In genomic region chr18:9103488-9103887, GRCh38 we compare ENCODE assay signal across 8 cellular contexts. TPM values are rescaled to one million over a fixed set of nuclear protein-coding genes. Genes with fewer than 3 reads are reported as not detected.
DNase-seq lines count a peak whose midpoint lies in the region; ATAC-seq, FAIRE-seq and TF ChIP-seq lines count a peak whose summit lies in the region.

No MANE protein-coding gene starts in this region.

- H3K4me3 ChIP-seq in MM.1S (ENCODE audit: low read length) (peak overlapping the region; percentile 76), bronchial epithelial cell (ENCODE audit: low read depth, low read length) (peak overlapping the region; percentile 66), mesendoderm (ENCODE audit: low read length) (peak overlapping the region; percentile 84)

- H3K27ac ChIP-seq in MM.1S (ENCODE audit: low read length) (peak overlapping the region; percentile 87), mesendoderm (ENCODE audit: low read depth, low read length) (no peak overlapping the region)

- ATAC-seq in GM18511 (IDR thresholded peaks at IDR 0.05; ENCODE audit: unreplicated experiment): no peak

- H3K79me1 ChIP-seq in mesendoderm (ENCODE audit: low read length): peaks cover 2% of the 10 kb centered on the region

- peaks cover 72% of the 10 kb centered on the region for H3K79me2 ChIP-seq in MM.1S (ENCODE audit: low read length)
- H3K79me2 ChIP-seq in mesendoderm (ENCODE audit: control insufficient read depth, insufficient read depth, low read length): peaks cover 48% of the 10 kb centered on the region

- no peak for FAIRE-seq in bronchial epithelial cell (lab: Jason Lieb, UNC)

- no peak overlapping the region for H2BK15ac ChIP-seq in mesendoderm (replicated peaks; ENCODE audit: low read depth)

- no peak overlapping the region for H2AK5ac ChIP-seq in mesendoderm (ENCODE audit: low read length)

- no peak overlapping the region for H3K4ac ChIP-seq in mesendoderm (ENCODE audit: low read depth, low read length)

- H3K4me1 ChIP-seq in ES-I3 (ENCODE audit: insufficient read depth, low read length): peaks cover 31% of the 10 kb centered on the region
- H3K4me1 ChIP-seq in MM.1S (ENCODE audit: low read length): 0 out of 2 replicates have a peak, but pooled peaks cover 4% of the 10 kb centered on the region
- H3K4me1 ChIP-seq in mesendoderm (ENCODE audit: control insufficient read depth, low read depth, low read length): peaks cover 3% of the 10 kb centered on the region

- peak overlapping the region; percentile 94 for H3K56ac ChIP-seq in mesendoderm (ENCODE audit: low read length)

- H3K27me3 ChIP-seq in MM.1S (replicated peaks; ENCODE audit: insufficient read depth, low read length) (no peaks in the 10 kb centered on the region), bronchial epithelial cell (ENCODE audit: control insufficient read depth, insufficient read depth, low read length) (no peaks in the 10 kb centered on the region), mesendoderm (ENCODE audit: insufficient read depth, low read length, poor library complexity) (no peaks in the 10 kb centered on the region)

- H3K9me2 ChIP-seq in MM.1S (replicated peaks; ENCODE audit: insufficient read depth, low read length): no peaks in the 10 kb centered on the region

- H4K5ac ChIP-seq in mesendoderm (ENCODE audit: low read length): no peak overlapping the region

- no peaks in the 10 kb centered on the region for H3K36me3 ChIP-seq in ES-I3 (ENCODE audit: insufficient read depth, low read length)
- 0 out of 2 replicates have a peak, but pooled peaks cover 10% of the 10 kb centered on the region for H3K36me3 ChIP-seq in MM.1S (replicated peaks; ENCODE audit: insufficient read depth, low read length)
- no peaks in the 10 kb centered on the region for H3K36me3 ChIP-seq in bronchial epithelial cell (ENCODE audit: control insufficient read depth, insufficient read depth, low read length)
- no peaks in the 10 kb centered on the region for H3K36me3 ChIP-seq in mesendoderm (ENCODE audit: control insufficient read depth, insufficient read depth, low read length)

- no peak; the same call in 1 of the 2 replicates for TF ChIP-seq CTCF in MM.1S (IDR thresholded peaks at IDR 0.05; ENCODE audit: low read length)
- no peak for TF ChIP-seq CTCF in bronchial epithelial cell (IDR thresholded peaks at IDR 0.05; ENCODE audit: insufficient read depth, low read length, severe bottlenecking)

- no peak overlapping the region for H4K8ac ChIP-seq in mesendoderm (ENCODE audit: low read depth, low read length)

- no peak overlapping the region for H2BK120ac ChIP-seq in mesendoderm (ENCODE audit: low read depth, low read length)

- H3K23ac ChIP-seq in mesendoderm (ENCODE audit: low read length): no peak overlapping the region

- H4K20me1 ChIP-seq in MM.1S (ENCODE audit: insufficient read depth, low read length): no peaks in the 10 kb centered on the region

- peak overlapping the region; percentile 69 for H3K4me2 ChIP-seq in MM.1S (ENCODE audit: low read depth, low read length)
- H3K4me2 ChIP-seq in mesendoderm (ENCODE audit: low read length): peak overlapping the region; percentile 66

- H3K9ac ChIP-seq in ES-I3 (ENCODE audit: low read depth, low read length) (peak overlapping the region; percentile 100), MM.1S (ENCODE audit: low read length) (peak overlapping the region; percentile 97), mesendoderm (ENCODE audit: low read length) (peak overlapping the region; percentile 95)

- no peaks in the 10 kb centered on the region for H3K9me3 ChIP-seq in ES-I3 (ENCODE audit: control insufficient read depth, insufficient read depth, low read length)
- no peaks in the 10 kb centered on the region for H3K9me3 ChIP-seq in MM.1S (replicated peaks; ENCODE audit: insufficient read depth, low read length)

- no peak overlapping the region for H3K18ac ChIP-seq in mesendoderm (ENCODE audit: low read length)

- WGBS in mesendoderm (ENCODE audit: extremely low coverage, insufficient coverage, low lambda C conversion rate): no CpG with 5 or more reads among the region's 3 CpGs

- DNase-seq in MM.1S (peak; percentile 53), bronchial epithelial cell (ENCODE audit: low read depth) (peak; percentile 52), mesendoderm (peak; percentile 19), KG1 (lab: John Stamatoyannopoulos, UW) (no peak)
- DNase-seq in effector CD4-positive, alpha-beta T cell: no peak
- DNase-seq in activated effector memory CD4-positive, alpha-beta T cell treated with anti-CD3 and anti-CD28 coated beads, Interleukin-2, amount 50 U/mL, for 16 hours: no peak

- no peak overlapping the region for H2BK5ac ChIP-seq in mesendoderm (ENCODE audit: low read length)

- no peak overlapping the region for H2AFZ ChIP-seq in MM.1S (ENCODE audit: low read length)

- peaks cover 49% of the 10 kb centered on the region for H3F3A ChIP-seq in MM.1S (ENCODE audit: insufficient read depth, low read length)

RNA-seq across cellular contexts. Expression of gene NDUFV2, which starts 1.0 kb away (rescaled TPM):
- 69.0 and 70.2 TPM in 2 replicates for total RNA-seq in bronchial epithelial cell
- polyA plus RNA-seq in mesendoderm (2013, experiment 1 of 2): 248 TPM
- polyA plus RNA-seq in mesendoderm (2013, experiment 2 of 2): 246 TPM

RNA-seq across cellular contexts. Expression of gene ANKRD12, which starts 33.1 kb away (rescaled TPM):
- 9.2 and 17.8 TPM in 2 replicates for total RNA-seq in bronchial epithelial cell
- polyA plus RNA-seq in mesendoderm (2013, experiment 1 of 2): 29.0 TPM
- 27.7 TPM for polyA plus RNA-seq in mesendoderm (2013, experiment 2 of 2)

Comparison
In these comparisons a context has a peak if more than half of its experiments do, and no peak if none do; other contexts are left out.
1. DNase-seq: peak in MM.1S (single experiment), bronchial epithelial cell (single experiment) and mesendoderm (single experiment); none in KG1 (single experiment), effector CD4-positive, alpha-beta T cell (single experiment) and activated effector memory CD4-positive, alpha-beta T cell treated with anti-CD3 and anti-CD28 coated beads, Interleukin-2, amount 50 U/mL, for 16 hours (single experiment).
2. Peak in every context shown above with its lines, with median percentiles within 50 percentile points of each other: H3K9ac ChIP-seq and H3K4me3 ChIP-seq.